In genomic region chr1:23825076-23825761, GRCh38 we compare ENCODE assay signal across 1 cellular context.
A peak's percentile ranks its signal among the peaks of the same experiment; 100 is the strongest.
TF ChIP-seq lines count a peak whose summit lies in the region.

Gene HMGCL, minus strand, starts transcription at chr1:23825429. Its CDS starts 14 bp downstream, at chr1:23825415.

TF ChIP-seq in HepG2, 621 proteins besides CTCF, POLR2A, EP300 and RAD21 (continued from another document and continues in another):
- TF ChIP-seq, protein P1, sequence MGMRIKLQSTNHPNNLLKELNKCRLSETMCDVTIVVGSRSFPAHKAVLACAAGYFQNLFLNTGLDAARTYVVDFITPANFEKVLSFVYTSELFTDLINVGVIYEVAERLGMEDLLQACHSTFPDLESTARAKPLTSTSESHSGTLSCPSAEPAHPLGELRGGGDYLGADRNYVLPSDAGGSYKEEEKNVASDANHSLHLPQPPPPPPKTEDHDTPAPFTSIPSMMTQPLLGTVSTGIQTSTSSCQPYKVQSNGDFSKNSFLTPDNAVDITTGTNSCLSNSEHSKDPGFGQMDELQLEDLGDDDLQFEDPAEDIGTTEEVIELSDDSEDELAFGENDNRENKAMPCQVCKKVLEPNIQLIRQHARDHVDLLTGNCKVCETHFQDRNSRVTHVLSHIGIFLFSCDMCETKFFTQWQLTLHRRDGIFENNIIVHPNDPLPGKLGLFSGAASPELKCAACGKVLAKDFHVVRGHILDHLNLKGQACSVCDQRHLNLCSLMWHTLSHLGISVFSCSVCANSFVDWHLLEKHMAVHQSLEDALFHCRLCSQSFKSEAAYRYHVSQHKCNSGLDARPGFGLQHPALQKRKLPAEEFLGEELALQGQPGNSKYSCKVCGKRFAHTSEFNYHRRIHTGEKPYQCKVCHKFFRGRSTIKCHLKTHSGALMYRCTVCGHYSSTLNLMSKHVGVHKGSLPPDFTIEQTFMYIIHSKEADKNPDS (CRISPR knock-in tag; IDR thresholded peaks at IDR 0.05) = peak; percentile 70; the same call in 1 of the 2 replicates
- no peak for TF ChIP-seq PRPF4 (IDR thresholded peaks at IDR 0.05; ENCODE audit: low read depth, low read length, poor library complexity, severe bottlenecking)
- TF ChIP-seq ZNF569 (CRISPR knock-in tag; IDR thresholded peaks at IDR 0.05; ENCODE audit: borderline replicate concordance) = no peak
- TF ChIP-seq, protein P2, sequence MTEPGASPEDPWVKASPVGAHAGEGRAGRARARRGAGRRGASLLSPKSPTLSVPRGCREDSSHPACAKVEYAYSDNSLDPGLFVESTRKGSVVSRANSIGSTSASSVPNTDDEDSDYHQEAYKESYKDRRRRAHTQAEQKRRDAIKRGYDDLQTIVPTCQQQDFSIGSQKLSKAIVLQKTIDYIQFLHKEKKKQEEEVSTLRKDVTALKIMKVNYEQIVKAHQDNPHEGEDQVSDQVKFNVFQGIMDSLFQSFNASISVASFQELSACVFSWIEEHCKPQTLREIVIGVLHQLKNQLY (CRISPR knock-in tag; IDR thresholded peaks at IDR 0.05) = peak; percentile 94
- peak; percentile 88 for TF ChIP-seq ZNF329 (CRISPR knock-in tag; IDR thresholded peaks at IDR 0.05; ENCODE audit: low read depth)
- peak; percentile 82 for TF ChIP-seq KDM5B (CRISPR knock-in tag; IDR thresholded peaks at IDR 0.05; ENCODE audit: borderline replicate concordance)
- TF ChIP-seq, protein P3, sequence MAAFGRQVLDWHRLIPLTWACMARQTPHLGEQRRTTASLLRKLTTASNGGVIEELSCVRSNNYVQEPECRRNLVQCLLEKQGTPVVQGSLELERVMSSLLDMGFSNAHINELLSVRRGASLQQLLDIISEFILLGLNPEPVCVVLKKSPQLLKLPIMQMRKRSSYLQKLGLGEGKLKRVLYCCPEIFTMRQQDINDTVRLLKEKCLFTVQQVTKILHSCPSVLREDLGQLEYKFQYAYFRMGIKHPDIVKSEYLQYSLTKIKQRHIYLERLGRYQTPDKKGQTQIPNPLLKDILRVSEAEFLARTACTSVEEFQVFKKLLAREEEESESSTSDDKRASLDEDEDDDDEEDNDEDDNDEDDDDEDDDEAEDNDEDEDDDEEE (CRISPR knock-in tag; IDR thresholded peaks at IDR 0.05) = no peak
- no peak for TF ChIP-seq CREM (IDR thresholded peaks at IDR 0.05)
- no peak for TF ChIP-seq CREM (CRISPR knock-in tag; IDR thresholded peaks at IDR 0.05)
- TF ChIP-seq, protein P4, sequence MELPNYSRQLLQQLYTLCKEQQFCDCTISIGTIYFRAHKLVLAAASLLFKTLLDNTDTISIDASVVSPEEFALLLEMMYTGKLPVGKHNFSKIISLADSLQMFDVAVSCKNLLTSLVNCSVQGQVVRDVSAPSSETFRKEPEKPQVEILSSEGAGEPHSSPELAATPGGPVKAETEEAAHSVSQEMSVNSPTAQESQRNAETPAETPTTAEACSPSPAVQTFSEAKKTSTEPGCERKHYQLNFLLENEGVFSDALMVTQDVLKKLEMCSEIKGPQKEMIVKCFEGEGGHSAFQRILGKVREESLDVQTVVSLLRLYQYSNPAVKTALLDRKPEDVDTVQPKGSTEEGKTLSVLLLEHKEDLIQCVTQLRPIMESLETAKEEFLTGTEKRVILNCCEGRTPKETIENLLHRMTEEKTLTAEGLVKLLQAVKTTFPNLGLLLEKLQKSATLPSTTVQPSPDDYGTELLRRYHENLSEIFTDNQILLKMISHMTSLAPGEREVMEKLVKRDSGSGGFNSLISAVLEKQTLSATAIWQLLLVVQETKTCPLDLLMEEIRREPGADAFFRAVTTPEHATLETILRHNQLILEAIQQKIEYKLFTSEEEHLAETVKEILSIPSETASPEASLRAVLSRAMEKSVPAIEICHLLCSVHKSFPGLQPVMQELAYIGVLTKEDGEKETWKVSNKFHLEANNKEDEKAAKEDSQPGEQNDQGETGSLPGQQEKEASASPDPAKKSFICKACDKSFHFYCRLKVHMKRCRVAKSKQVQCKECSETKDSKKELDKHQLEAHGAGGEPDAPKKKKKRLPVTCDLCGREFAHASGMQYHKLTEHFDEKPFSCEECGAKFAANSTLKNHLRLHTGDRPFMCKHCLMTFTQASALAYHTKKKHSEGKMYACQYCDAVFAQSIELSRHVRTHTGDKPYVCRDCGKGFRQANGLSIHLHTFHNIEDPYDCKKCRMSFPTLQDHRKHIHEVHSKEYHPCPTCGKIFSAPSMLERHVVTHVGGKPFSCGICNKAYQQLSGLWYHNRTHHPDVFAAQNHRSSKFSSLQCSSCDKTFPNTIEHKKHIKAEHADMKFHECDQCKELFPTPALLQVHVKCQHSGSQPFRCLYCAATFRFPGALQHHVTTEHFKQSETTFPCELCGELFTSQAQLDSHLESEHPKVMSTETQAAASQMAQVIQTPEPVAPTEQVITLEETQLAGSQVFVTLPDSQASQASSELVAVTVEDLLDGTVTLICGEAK (IDR thresholded peaks at IDR 0.05) = no peak
- TF ChIP-seq, protein P4 (CRISPR knock-in tag; IDR thresholded peaks at IDR 0.05) = peak; percentile 86
- TF ChIP-seq PHB2 (IDR thresholded peaks at IDR 0.05; ENCODE audit: partially characterized antibody) = no peak
- peak; percentile 77 for TF ChIP-seq XBP1 (CRISPR knock-in tag; IDR thresholded peaks at IDR 0.05)
- TF ChIP-seq NPAS2 (CRISPR knock-in tag; IDR thresholded peaks at IDR 0.05; ENCODE audit: borderline replicate concordance) = no peak
- TF ChIP-seq ATF7-NPFF (CRISPR knock-in tag; IDR thresholded peaks at IDR 0.05; ENCODE audit: low read depth) = peak; percentile 80; the same call in 1 of the 2 replicates
- TF ChIP-seq, protein P5, sequence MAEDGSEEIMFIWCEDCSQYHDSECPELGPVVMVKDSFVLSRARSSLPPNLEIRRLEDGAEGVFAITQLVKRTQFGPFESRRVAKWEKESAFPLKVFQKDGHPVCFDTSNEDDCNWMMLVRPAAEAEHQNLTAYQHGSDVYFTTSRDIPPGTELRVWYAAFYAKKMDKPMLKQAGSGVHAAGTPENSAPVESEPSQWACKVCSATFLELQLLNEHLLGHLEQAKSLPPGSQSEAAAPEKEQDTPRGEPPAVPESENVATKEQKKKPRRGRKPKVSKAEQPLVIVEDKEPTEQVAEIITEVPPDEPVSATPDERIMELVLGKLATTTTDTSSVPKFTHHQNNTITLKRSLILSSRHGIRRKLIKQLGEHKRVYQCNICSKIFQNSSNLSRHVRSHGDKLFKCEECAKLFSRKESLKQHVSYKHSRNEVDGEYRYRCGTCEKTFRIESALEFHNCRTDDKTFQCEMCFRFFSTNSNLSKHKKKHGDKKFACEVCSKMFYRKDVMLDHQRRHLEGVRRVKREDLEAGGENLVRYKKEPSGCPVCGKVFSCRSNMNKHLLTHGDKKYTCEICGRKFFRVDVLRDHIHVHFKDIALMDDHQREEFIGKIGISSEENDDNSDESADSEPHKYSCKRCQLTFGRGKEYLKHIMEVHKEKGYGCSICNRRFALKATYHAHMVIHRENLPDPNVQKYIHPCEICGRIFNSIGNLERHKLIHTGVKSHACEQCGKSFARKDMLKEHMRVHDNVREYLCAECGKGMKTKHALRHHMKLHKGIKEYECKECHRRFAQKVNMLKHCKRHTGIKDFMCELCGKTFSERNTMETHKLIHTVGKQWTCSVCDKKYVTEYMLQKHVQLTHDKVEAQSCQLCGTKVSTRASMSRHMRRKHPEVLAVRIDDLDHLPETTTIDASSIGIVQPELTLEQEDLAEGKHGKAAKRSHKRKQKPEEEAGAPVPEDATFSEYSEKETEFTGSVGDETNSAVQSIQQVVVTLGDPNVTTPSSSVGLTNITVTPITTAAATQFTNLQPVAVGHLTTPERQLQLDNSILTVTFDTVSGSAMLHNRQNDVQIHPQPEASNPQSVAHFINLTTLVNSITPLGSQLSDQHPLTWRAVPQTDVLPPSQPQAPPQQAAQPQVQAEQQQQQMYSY (CRISPR knock-in tag; IDR thresholded peaks at IDR 0.05) = no peak
- peak; percentile 76 for TF ChIP-seq CBX1 (IDR thresholded peaks at IDR 0.05; ENCODE audit: low read depth)
- 0 out of 2 replicates have a peak, but pooled peaks have one; percentile 68 for TF ChIP-seq ZNF337 (CRISPR knock-in tag; IDR thresholded peaks at IDR 0.05; ENCODE audit: borderline replicate concordance, low read depth)
- TF ChIP-seq ZNF572 (CRISPR knock-in tag; IDR thresholded peaks at IDR 0.05) = 0 out of 2 replicates have a peak, but pooled peaks have one; percentile 20
- peak; percentile 57 for TF ChIP-seq PAXIP1 (CRISPR knock-in tag; conservative IDR thresholded peaks at IDR 0.05)
- peak; percentile 92 for TF ChIP-seq ZNF138 (CRISPR knock-in tag; IDR thresholded peaks at IDR 0.05; ENCODE audit: low read depth)
- TF ChIP-seq FOXO4 (CRISPR knock-in tag; conservative IDR thresholded peaks at IDR 0.05) = 0 out of 2 replicates have a peak, but pooled peaks have one; percentile 42
- peak; percentile 81 for TF ChIP-seq ZFY (CRISPR knock-in tag; IDR thresholded peaks at IDR 0.05)
- TF ChIP-seq ZNF563 (CRISPR knock-in tag; IDR thresholded peaks at IDR 0.05) = peak; percentile 43
- 0 out of 2 replicates have a peak, but pooled peaks have one; percentile 57 for TF ChIP-seq SMYD3 (CRISPR knock-in tag; IDR thresholded peaks at IDR 0.05)
- TF ChIP-seq, protein P6, sequence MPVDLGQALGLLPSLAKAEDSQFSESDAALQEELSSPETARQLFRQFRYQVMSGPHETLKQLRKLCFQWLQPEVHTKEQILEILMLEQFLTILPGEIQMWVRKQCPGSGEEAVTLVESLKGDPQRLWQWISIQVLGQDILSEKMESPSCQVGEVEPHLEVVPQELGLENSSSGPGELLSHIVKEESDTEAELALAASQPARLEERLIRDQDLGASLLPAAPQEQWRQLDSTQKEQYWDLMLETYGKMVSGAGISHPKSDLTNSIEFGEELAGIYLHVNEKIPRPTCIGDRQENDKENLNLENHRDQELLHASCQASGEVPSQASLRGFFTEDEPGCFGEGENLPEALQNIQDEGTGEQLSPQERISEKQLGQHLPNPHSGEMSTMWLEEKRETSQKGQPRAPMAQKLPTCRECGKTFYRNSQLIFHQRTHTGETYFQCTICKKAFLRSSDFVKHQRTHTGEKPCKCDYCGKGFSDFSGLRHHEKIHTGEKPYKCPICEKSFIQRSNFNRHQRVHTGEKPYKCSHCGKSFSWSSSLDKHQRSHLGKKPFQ (CRISPR knock-in tag; IDR thresholded peaks at IDR 0.05; ENCODE audit: insufficient replicate concordance) = peak; percentile 84
- TF ChIP-seq ATM (IDR thresholded peaks at IDR 0.05; ENCODE audit: borderline replicate concordance) = no peak
- peak; percentile 26; the same call in 1 of the 2 replicates for TF ChIP-seq ETS1 (CRISPR knock-in tag; IDR thresholded peaks at IDR 0.05)
